11 cellular contexts compared by ENCODE assay signal in the genomic region with DNA sequence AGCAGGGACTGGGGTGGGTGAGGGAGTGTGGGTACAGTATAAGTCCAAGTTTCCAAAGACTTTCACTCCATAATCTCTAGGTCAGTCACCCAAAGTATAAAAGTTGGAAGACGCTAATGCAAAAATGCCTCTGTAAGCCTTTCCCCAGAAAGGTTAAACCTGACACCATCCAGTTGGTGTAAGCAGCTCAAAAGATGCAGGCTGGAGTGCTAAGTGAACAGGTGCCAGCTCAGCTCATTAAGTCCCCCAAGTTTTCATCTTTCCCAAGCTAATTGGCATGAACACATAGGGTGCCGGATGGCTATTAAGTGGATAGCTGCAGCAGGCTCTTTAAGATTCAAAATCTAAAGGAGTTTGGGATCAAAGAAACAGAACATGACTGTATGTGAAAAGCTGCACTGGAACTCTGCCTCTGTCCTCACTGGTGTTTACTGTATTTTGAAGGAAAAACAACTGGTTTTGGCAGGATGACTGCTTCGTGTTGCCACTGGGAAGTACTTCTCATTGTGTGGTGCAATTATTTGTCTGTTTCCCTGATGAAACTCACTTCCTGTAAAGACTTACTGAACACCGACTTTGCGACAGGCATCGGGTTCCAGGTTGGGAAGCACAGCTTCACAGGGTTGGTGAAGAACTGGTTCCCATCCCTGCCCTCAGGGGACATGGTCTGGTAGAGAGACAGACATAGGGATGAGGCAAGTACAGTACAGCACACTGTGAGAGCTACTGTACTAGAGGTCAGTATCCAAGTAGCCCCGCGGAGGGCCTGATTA.
"Had no signal": no experiment of that assay in that cellular context is flagged by ENCODE, and none has a peak within 500 bp of the region (broad histone marks: within the 10 kb centered on the region; RNA-seq: fewer than 3 reads in every experiment).

No MANE protein-coding gene starts in this region.

- DNase-seq: activated CD4-positive, alpha-beta T cell treated with anti-CD3 and anti-CD28 coated beads for 4 hours; activated CD8-positive, alpha-beta memory T cell treated with anti-CD3 and anti-CD28 coated beads, Interleukin-2, amount 50 U/mL, for 4 hours; activated CD8-positive, alpha-beta T cell treated with anti-CD3 and anti-CD28 coated beads for 36 hours; aorta; foreskin melanocyte; left ventricle myocardium inferior; nephron progenitor cell; stimulated activated CD4-positive, alpha-beta T cell treated with anti-CD3 and anti-CD28 coated beads, Interleukin-2, amount 100 ng/mL, for 48 hours; stimulated activated naive CD8-positive, alpha-beta T cell treated with anti-CD3 and anti-CD28 coated beads, Interleukin-15, Interleukin-2, amounts not matched to agents 100 U/mL and 50 U/mL, for 24 hours had no signal

- H3K27ac ChIP-seq: left ventricle myocardium inferior, suprapubic skin, VCaP had no signal

- ATAC-seq: activated CD8-positive, alpha-beta T cell treated with anti-CD3 and anti-CD28 coated beads for 36 hours; stimulated activated naive CD8-positive, alpha-beta T cell treated with anti-CD3 and anti-CD28 coated beads, Interleukin-15, Interleukin-2, amounts not matched to agents 100 U/mL and 50 U/mL, for 24 hours had no signal

- H3K4me3 ChIP-seq: left ventricle myocardium inferior, suprapubic skin had no signal
